In genomic region chr7:20737840-20738448, GRCh38 we compare ENCODE assay signal across 2 cellular contexts.
TF ChIP-seq lines count a peak whose summit lies in the region.

No MANE protein-coding gene starts in this region.

TF ChIP-seq in GM23338, 12 proteins besides CTCF, POLR2A, EP300 and RAD21:
- TF ChIP-seq REST (IDR thresholded peaks at IDR 0.05; ENCODE audit: unreplicated experiment), result no peak
- no peak for TF ChIP-seq CREB1 (CRISPR knock-in tag; IDR thresholded peaks at IDR 0.05; ENCODE audit: low read depth)
- no peak for TF ChIP-seq ZNF462 (CRISPR knock-in tag; IDR thresholded peaks at IDR 0.05)
- no peak for TF ChIP-seq ZNF114 (CRISPR knock-in tag; IDR thresholded peaks at IDR 0.05)
- no peak for TF ChIP-seq JUNB (IDR thresholded peaks at IDR 0.05; ENCODE audit: unreplicated experiment)
- TF ChIP-seq ETS1 (IDR thresholded peaks at IDR 0.05), result no peak
- no peak for TF ChIP-seq EZH2 (IDR thresholded peaks at IDR 0.05; ENCODE audit: low read depth, unreplicated experiment)
- no peak for TF ChIP-seq ZNF331 (CRISPR knock-in tag; IDR thresholded peaks at IDR 0.05; ENCODE audit: low read depth)
- no peak for TF ChIP-seq EZH2phosphoT487 (IDR thresholded peaks at IDR 0.05; ENCODE audit: unreplicated experiment)
- no peak for TF ChIP-seq POLR2AphosphoS5 (IDR thresholded peaks at IDR 0.05; ENCODE audit: low read depth)
- no peak for TF ChIP-seq STAT1 (IDR thresholded peaks at IDR 0.05; ENCODE audit: unreplicated experiment)
- no peak for TF ChIP-seq NANOG (IDR thresholded peaks at IDR 0.05; ENCODE audit: borderline replicate concordance)

TF ChIP-seq in HepG2, 621 proteins besides CTCF, POLR2A, EP300 and RAD21 (continued from another document and continues in another):
- TF ChIP-seq THAP7 (CRISPR knock-in tag; IDR thresholded peaks at IDR 0.05) (no peak), GTF3A (CRISPR knock-in tag; conservative IDR thresholded peaks at IDR 0.05) (no peak), PCBP2 (optimal IDR thresholded peaks at IDR 0.05; ENCODE audit: low read depth, low read length, poor library complexity, severe bottlenecking) (no peak), THAP11 (CRISPR knock-in tag; IDR thresholded peaks at IDR 0.05) (no peak), KAT8 (CRISPR knock-in tag; IDR thresholded peaks at IDR 0.05) (0 out of 2 replicates have a peak, but pooled peaks have one; percentile 28), EEA1 (CRISPR knock-in tag; IDR thresholded peaks at IDR 0.05; ENCODE audit: borderline replicate concordance) (no peak), ZNF503 (CRISPR knock-in tag; IDR thresholded peaks at IDR 0.05) (peak; percentile 36; the same call in 1 of the 2 replicates), ZFYVE20 (CRISPR knock-in tag; IDR thresholded peaks at IDR 0.05; ENCODE audit: borderline replicate concordance, low read depth) (no peak), GATAD2A (CRISPR knock-in tag; IDR thresholded peaks at IDR 0.05) (peak; percentile 83), TEAD3 (CRISPR knock-in tag; optimal IDR thresholded peaks at IDR 0.05; ENCODE audit: borderline replicate concordance) (peak; percentile 9), REL (CRISPR knock-in tag; conservative IDR thresholded peaks at IDR 0.05) (no peak), ATF3 (CRISPR knock-in tag; IDR thresholded peaks at IDR 0.05) (peak; percentile 82), NFYB (CRISPR knock-in tag; IDR thresholded peaks at IDR 0.05) (no peak), ZNF615 (CRISPR knock-in tag; IDR thresholded peaks at IDR 0.05; ENCODE audit: borderline replicate concordance) (no peak), MYC (CRISPR knock-in tag; IDR thresholded peaks at IDR 0.05; ENCODE audit: borderline replicate concordance) (no peak), ZNF572 (CRISPR knock-in tag; IDR thresholded peaks at IDR 0.05) (no peak), SP2 (CRISPR knock-in tag; IDR thresholded peaks at IDR 0.05) (no peak), ETV5 (CRISPR knock-in tag; IDR thresholded peaks at IDR 0.05; ENCODE audit: borderline replicate concordance) (no peak), ZNF660 (CRISPR knock-in tag; IDR thresholded peaks at IDR 0.05; ENCODE audit: borderline replicate concordance, low read depth) (no peak), TBP (CRISPR knock-in tag; IDR thresholded peaks at IDR 0.05) (no peak), TEF (CRISPR knock-in tag; IDR thresholded peaks at IDR 0.05) (no peak), ZNF30 (CRISPR knock-in tag; IDR thresholded peaks at IDR 0.05) (no peak), PAXIP1 (CRISPR knock-in tag; conservative IDR thresholded peaks at IDR 0.05) (peak; percentile 62), THYN1 (CRISPR knock-in tag; IDR thresholded peaks at IDR 0.05; ENCODE audit: borderline replicate concordance, low read depth) (no peak), MEF2D (CRISPR knock-in tag; IDR thresholded peaks at IDR 0.05) (no peak), U2AF1 (optimal IDR thresholded peaks at IDR 0.05; ENCODE audit: low read depth, low read length) (no peak), ZNF761 (CRISPR knock-in tag; conservative IDR thresholded peaks at IDR 0.05) (no peak), NCOA2 (CRISPR knock-in tag; IDR thresholded peaks at IDR 0.05) (peak; percentile 83), TRIM24 (CRISPR knock-in tag; IDR thresholded peaks at IDR 0.05) (no peak), NFE2L1 (CRISPR knock-in tag; IDR thresholded peaks at IDR 0.05; ENCODE audit: borderline replicate concordance) (no peak), ZNF224 (CRISPR knock-in tag; IDR thresholded peaks at IDR 0.05) (no peak), ZNF484 (CRISPR knock-in tag; IDR thresholded peaks at IDR 0.05; ENCODE audit: borderline replicate concordance, low read depth) (no peak), ZNF33B (CRISPR knock-in tag; IDR thresholded peaks at IDR 0.05) (no peak), ZIK1 (CRISPR knock-in tag; IDR thresholded peaks at IDR 0.05; ENCODE audit: borderline replicate concordance, low read depth) (no peak), ZBTB25 (CRISPR knock-in tag; IDR thresholded peaks at IDR 0.05) (no peak), MIER3 (CRISPR knock-in tag; IDR thresholded peaks at IDR 0.05; ENCODE audit: borderline replicate concordance) (no peak), ZNF746 (CRISPR knock-in tag; IDR thresholded peaks at IDR 0.05) (no peak), MED1 (CRISPR knock-in tag; IDR thresholded peaks at IDR 0.05) (peak; percentile 64), ATF1 (CRISPR knock-in tag; IDR thresholded peaks at IDR 0.05) (no peak), TP53 (CRISPR knock-in tag; conservative IDR thresholded peaks at IDR 0.05) (no peak), RNF219 (CRISPR knock-in tag; IDR thresholded peaks at IDR 0.05) (no peak), ZNF101 (CRISPR knock-in tag; IDR thresholded peaks at IDR 0.05; ENCODE audit: borderline replicate concordance, low read depth) (no peak), ZNF781 (CRISPR knock-in tag; IDR thresholded peaks at IDR 0.05; ENCODE audit: borderline replicate concordance, not compliant biosample characterization) (no peak), MED8 (CRISPR knock-in tag; IDR thresholded peaks at IDR 0.05; ENCODE audit: insufficient replicate concordance) (no peak), CHD2 (IDR thresholded peaks at IDR 0.05; ENCODE audit: low read depth, low read length) (no peak), ZNF670 (CRISPR knock-in tag; IDR thresholded peaks at IDR 0.05; ENCODE audit: borderline replicate concordance) (no peak), GATAD1 (CRISPR knock-in tag; IDR thresholded peaks at IDR 0.05) (no peak), TCF7 (IDR thresholded peaks at IDR 0.05; ENCODE audit: low read depth) (peak; percentile 74; the same call in 1 of the 2 replicates), HNF4A (CRISPR knock-in tag; IDR thresholded peaks at IDR 0.05) (peak; percentile 54), XRCC5 (optimal IDR thresholded peaks at IDR 0.05; ENCODE audit: low read length) (no peak), ZNF205 (CRISPR knock-in tag; IDR thresholded peaks at IDR 0.05) (no peak), EHMT2 (IDR thresholded peaks at IDR 0.05; ENCODE audit: borderline replicate concordance, low read depth, low read length) (0 out of 2 replicates have a peak, but pooled peaks have one; percentile 48), TARDBP (CRISPR knock-in tag; IDR thresholded peaks at IDR 0.05) (0 out of 2 replicates have a peak, but pooled peaks have one; percentile 26), PATZ1 (CRISPR knock-in tag; IDR thresholded peaks at IDR 0.05) (peak; percentile 22; the same call in 1 of the 2 replicates), ZNF17 (CRISPR knock-in tag; IDR thresholded peaks at IDR 0.05) (no peak), ZNF256 (CRISPR knock-in tag; conservative IDR thresholded peaks at IDR 0.05) (no peak), HNF1B (CRISPR knock-in tag; IDR thresholded peaks at IDR 0.05) (no peak), NCOA1 (CRISPR knock-in tag; IDR thresholded peaks at IDR 0.05) (no peak), ZFX (CRISPR knock-in tag; IDR thresholded peaks at IDR 0.05; ENCODE audit: low read depth) (no peak)
